In the genomic region with DNA sequence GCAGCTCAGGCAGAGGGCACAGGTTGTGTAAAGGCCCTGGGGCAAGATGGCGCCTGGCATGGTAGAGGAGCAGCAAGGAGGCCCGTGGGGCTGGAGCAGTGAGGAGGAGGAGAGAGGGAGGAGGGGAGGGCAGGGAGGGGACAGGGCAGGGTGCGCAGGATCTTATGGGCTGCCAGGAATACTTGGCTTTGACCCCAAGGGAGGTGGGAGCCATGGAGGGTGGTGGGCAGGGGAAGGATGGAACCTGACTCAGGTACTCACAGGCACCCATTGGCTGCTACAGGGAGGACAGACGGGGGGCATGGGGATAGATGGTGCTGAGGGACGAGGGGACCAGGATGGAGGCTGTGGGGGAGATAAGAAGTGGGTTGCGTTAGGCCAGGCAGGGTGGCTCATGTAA, we compare ENCODE assay signal across 18 cellular contexts. TPM values are rescaled to one million over a fixed set of nuclear protein-coding genes. Genes with fewer than 3 reads are reported as not detected.
A peak's percentile ranks its signal among the peaks of the same experiment; 100 is the strongest.
DNase-seq lines count a peak whose midpoint lies in the region; ATAC-seq and TF ChIP-seq lines count a peak whose summit lies in the region.
"Had no signal": no experiment of that assay in that cellular context is flagged by ENCODE, and none has a peak within 500 bp of the region (broad histone marks: within the 10 kb centered on the region; RNA-seq: fewer than 3 reads in every experiment).

No MANE protein-coding gene starts in this region.

- H3K4me3 ChIP-seq in stomach smooth muscle (ENCODE audit: low read length in 2 of 2) = no peak overlapping the region
- H3K4me3 ChIP-seq: PC-9 had no signal

- no peaks in the 10 kb centered on the region for H3K27me3 ChIP-seq in stomach smooth muscle (ENCODE audit: control insufficient read depth in 1 of 2, insufficient read depth in 2 of 2, low read length in 2 of 2)

- no peak for DNase-seq in activated CD4-positive, alpha-beta T cell treated with anti-CD3 and anti-CD28 coated beads, Interleukin-2, amount 10 ng/mL, durations not matched to agents 7 days and 5 days
- DNase-seq in activated CD4-positive, alpha-beta T cell treated with anti-CD3 and anti-CD28 coated beads for 1 hour = no peak
- no peak for DNase-seq in activated B cell treated with CpG ODN at 0.5 μM for 24 hours
- no peak for DNase-seq in naive B cell
- no peak for DNase-seq in left lobe of liver (ENCODE audit: low spot score)
- DNase-seq in NCI-H510A (lab: John Stamatoyannopoulos, UW) = no peak
- DNase-seq: AML-193, COR-L47, GDM1, GOT3, NCI-H1417, NCI-H187 treated with DMSO at 0.1 percent for 48 hours, NCI-H2227 treated with DMSO at 0.1 percent for 48 hours, NCI-H524, PC-9 had no signal

- ATAC-seq in activated B cell treated with CpG ODN at 0.5 μM for 24 hours (ENCODE audit: low read depth) = no peak
- no peak for ATAC-seq in naive B cell (ENCODE audit: low read depth in 2 of 2)
- no peak for ATAC-seq in left lobe of liver
- no peak for ATAC-seq in HG02840 (IDR thresholded peaks at IDR 0.05; ENCODE audit: low FRiP score, unreplicated experiment)

- CTCF ChIA-PET in activated CD4-positive, alpha-beta T cell treated with anti-CD3 and anti-CD28 coated beads, Interleukin-2, amount 10 ng/mL, durations not matched to agents 7 days and 5 days (lab: Charles Lee) = interaction anchor here (0.6 kb wide), 1 partner anchor 668 kb away, joined by 3 read pairs; no protein-coding TSS in a partner anchor
- CTCF ChIA-PET in activated B cell treated with CpG ODN at 0.5 μM for 24 hours (lab: Charles Lee) = no interaction called here

- peaks cover 24% of the 10 kb centered on the region for H3K4me1 Mint-ChIP-seq in activated CD4-positive, alpha-beta T cell treated with anti-CD3 and anti-CD28 coated beads, Interleukin-2, amount 10 ng/mL, durations not matched to agents 7 days and 5 days
- H3K4me1 Mint-ChIP-seq in activated B cell treated with CpG ODN at 0.5 μM for 24 hours (peaks cover 38% of the 10 kb centered on the region), naive B cell (peaks cover 23 to 49% (median 49%) of the 10 kb centered on the region in 3 donors)

- H3K4me3 Mint-ChIP-seq in activated CD4-positive, alpha-beta T cell treated with anti-CD3 and anti-CD28 coated beads, Interleukin-2, amount 10 ng/mL, durations not matched to agents 7 days and 5 days = no peak overlapping the region
- peak overlapping the region; percentile 35 for H3K4me3 Mint-ChIP-seq in activated B cell treated with CpG ODN at 0.5 μM for 24 hours
- peak overlapping the region in 7 of 8 donors; percentile 6 to 91 (median 52) for H3K4me3 Mint-ChIP-seq in naive B cell

- peaks cover 44% of the 10 kb centered on the region for H3K4me1 ChIP-seq in stomach smooth muscle (ENCODE audit: control insufficient read depth, insufficient read depth, low read length)

- H3K27ac Mint-ChIP-seq in activated CD4-positive, alpha-beta T cell treated with anti-CD3 and anti-CD28 coated beads, Interleukin-2, amount 10 ng/mL, durations not matched to agents 7 days and 5 days = peak overlapping the region; percentile 64
- H3K27ac Mint-ChIP-seq in activated B cell treated with CpG ODN at 0.5 μM for 24 hours (peak overlapping the region; percentile 24), naive B cell (peak overlapping the region in 3 of 6 donors; percentile 47 to 76 (median 58))

- POLR2A ChIA-PET in activated CD4-positive, alpha-beta T cell treated with anti-CD3 and anti-CD28 coated beads, Interleukin-2, amount 10 ng/mL, durations not matched to agents 7 days and 5 days (lab: Charles Lee) = no interaction called here
- POLR2A ChIA-PET in activated B cell treated with CpG ODN at 0.5 μM for 24 hours (lab: Charles Lee) = no interaction called here

- no peak for TF ChIP-seq CTCF in activated B cell treated with CpG ODN at 0.5 μM for 24 hours (IDR thresholded peaks at IDR 0.05)

- no peaks in the 10 kb centered on the region for H3K27me3 Mint-ChIP-seq in activated CD4-positive, alpha-beta T cell treated with anti-CD3 and anti-CD28 coated beads, Interleukin-2, amount 10 ng/mL, durations not matched to agents 7 days and 5 days
- H3K27me3 Mint-ChIP-seq in activated B cell treated with CpG ODN at 0.5 μM for 24 hours (no peaks in the 10 kb centered on the region), naive B cell (no peaks in the 10 kb centered on the region)

- no peaks in the 10 kb centered on the region for H3K9me3 Mint-ChIP-seq in activated CD4-positive, alpha-beta T cell treated with anti-CD3 and anti-CD28 coated beads, Interleukin-2, amount 10 ng/mL, durations not matched to agents 7 days and 5 days
- H3K9me3 Mint-ChIP-seq in activated B cell treated with CpG ODN at 0.5 μM for 24 hours = no peaks in the 10 kb centered on the region
- no peaks in the 10 kb centered on the region for H3K9me3 Mint-ChIP-seq in naive B cell

- H3K9me3 ChIP-seq in stomach smooth muscle (ENCODE audit: control insufficient read depth in 2 of 2, low read length in 2 of 2) = no peaks in the 10 kb centered on the region

- H3K36me3 Mint-ChIP-seq in activated CD4-positive, alpha-beta T cell treated with anti-CD3 and anti-CD28 coated beads, Interleukin-2, amount 10 ng/mL, durations not matched to agents 7 days and 5 days (ENCODE audit: low read depth) = peaks cover 4% of the 10 kb centered on the region
- H3K36me3 Mint-ChIP-seq in activated B cell treated with CpG ODN at 0.5 μM for 24 hours (ENCODE audit: low read depth) (peaks cover 13% of the 10 kb centered on the region), naive B cell (no peaks in the 10 kb centered on the region)

- no peak overlapping the region for H3K9ac ChIP-seq in stomach smooth muscle (ENCODE audit: low read length in 2 of 2)

- H3K36me3 ChIP-seq in stomach smooth muscle (ENCODE audit: control insufficient read depth in 2 of 2, insufficient read depth in 2 of 2, low read length in 2 of 2) = no peaks in the 10 kb centered on the region

- intact Hi-C loops in activated B cell treated with CpG ODN at 0.5 μM for 24 hours (cut with micrococcal nuclease) = no loop called here

- peak overlapping the region; percentile 60 for H3K27ac ChIP-seq in stomach smooth muscle (ENCODE audit: low read length)
- H3K27ac ChIP-seq: 22Rv1, PC-9 had no signal

RNA-seq across cellular contexts. Expression of a gene that starts 3.3 kb away (rescaled TPM):
- total RNA-seq in activated CD4-positive, alpha-beta T cell treated with anti-CD3 and anti-CD28 coated beads, Interleukin-2, amount 10 ng/mL, durations not matched to agents 7 days and 5 days = 10 to 100 TPM; 19.6 to 21.9 TPM
- total RNA-seq in activated B cell treated with CpG ODN at 0.5 μM for 24 hours = 13.2 and 15.5 TPM in 2 replicates
- polyA plus RNA-seq in naive B cell (ENCODE audit: low read depth in 6 of 6) = 10 to 100 TPM in 1 of 6 donors, 1 to 10 TPM in 5; 4.7 to 14.2 (median 8.0) TPM
- total RNA-seq in left lobe of liver = 24.5 TPM

RNA-seq across cellular contexts. Expression of a gene that starts 27.5 kb away (rescaled TPM):
- total RNA-seq in activated CD4-positive, alpha-beta T cell treated with anti-CD3 and anti-CD28 coated beads, Interleukin-2, amount 10 ng/mL, durations not matched to agents 7 days and 5 days = 10 to 100 TPM; 36.2 to 45.3 TPM
- total RNA-seq in activated B cell treated with CpG ODN at 0.5 μM for 24 hours = 30.9 and 31.6 TPM in 2 replicates
- 100 to 1,000 TPM in 1 of 6 donors, 10 to 100 TPM in 5; 80.0 to 105 (median 83.2) TPM for polyA plus RNA-seq in naive B cell (ENCODE audit: low read depth in 6 of 6)
- 85.4 TPM for total RNA-seq in left lobe of liver
